In genomic region chr20:36470482-36471062, GRCh38 we compare ENCODE assay signal across 17 cellular contexts.
DNase-seq lines count a peak whose midpoint lies in the region; ATAC-seq and TF ChIP-seq lines count a peak whose summit lies in the region.
"Had no signal": no experiment of that assay in that cellular context is flagged by ENCODE, and none has a peak within 500 bp of the region (broad histone marks: within the 10 kb centered on the region; RNA-seq: fewer than 3 reads in every experiment).

No MANE protein-coding gene starts in this region.

- peaks cover 1% of the 10 kb centered on the region for H3K36me3 Mint-ChIP-seq in activated CD4-positive, alpha-beta T cell treated with anti-CD3 and anti-CD28 coated beads, Interleukin-2, amount 10 ng/mL, durations not matched to agents 7 days and 5 days (ENCODE audit: low read depth)
- H3K36me3 Mint-ChIP-seq in memory B cell = peaks cover 2% of the 10 kb centered on the region

- DNase-seq in activated CD4-positive, alpha-beta T cell treated with anti-CD3 and anti-CD28 coated beads, Interleukin-2, amount 10 ng/mL, durations not matched to agents 7 days and 5 days = no peak
- DNase-seq in activated CD4-positive, alpha-beta T cell treated with anti-CD3 and anti-CD28 coated beads for 48 hours = no peak
- DNase-seq in memory B cell (ENCODE audit: low spot score in 2 of 2) (no peak), transverse colon (no peak), AG08396 (ENCODE audit: low spot score) (no peak), NCI-H2171 (lab: John Stamatoyannopoulos, UW) (no peak)
- no peak for DNase-seq in stimulated activated CD4-positive, alpha-beta T cell treated with anti-CD3 and anti-CD28 coated beads, Interleukin-4, amount 100 ng/mL, for 24 hours
- DNase-seq: activated naive CD4-positive, alpha-beta T cell treated with anti-CD3 and anti-CD28 coated beads for 36 hours; erythroblast; GF-D8; hypothalamus; left ventricle myocardium superior; NCI-H1694; nucleus accumbens had no signal

- H3K4me3 Mint-ChIP-seq in activated CD4-positive, alpha-beta T cell treated with anti-CD3 and anti-CD28 coated beads, Interleukin-2, amount 10 ng/mL, durations not matched to agents 7 days and 5 days = no peak overlapping the region
- peak overlapping the region; percentile 85 for H3K4me3 Mint-ChIP-seq in memory B cell
- H3K4me3 Mint-ChIP-seq: activated naive CD4-positive, alpha-beta T cell treated with anti-CD3 and anti-CD28 coated beads for 36 hours; T-helper 1 cell treated with Interleukin-12 subunit alpha and Interleukin-12 subunit beta and Interleukin-4 antibody, amounts not matched to agents 30 μg/mL and 1 μg/mL, for 36 hours had no signal

- no peak overlapping the region for H3K27ac ChIP-seq in OCI-LY1 (ENCODE audit: low read depth, low read length, poor library complexity, severe bottlenecking)
- peak overlapping the region; percentile 89 to 94 (median 93) for H3K27ac ChIP-seq in transverse colon

- H3K9me3 ChIP-seq in OCI-LY1 (ENCODE audit: low read length) = no peaks in the 10 kb centered on the region
- H3K9me3 ChIP-seq in transverse colon = no peaks in the 10 kb centered on the region

- POLR2A ChIA-PET in activated CD4-positive, alpha-beta T cell treated with anti-CD3 and anti-CD28 coated beads, Interleukin-2, amount 10 ng/mL, durations not matched to agents 7 days and 5 days (lab: Charles Lee) = no interaction called here

- H3K9me2 ChIP-seq in OCI-LY1 (ENCODE audit: low read depth, low read length) = no peaks in the 10 kb centered on the region

- TF ChIP-seq POLR2A in transverse colon (IDR thresholded peaks at IDR 0.05) = no peak

- H2AFZ ChIP-seq in OCI-LY1 (ENCODE audit: low read length) = no peak overlapping the region

- WGBS in transverse colon (ENCODE audit: low coverage in 1 of 2), 2 donors = 32 to 43% methylated on average over 5 to 7 of the region's 7 CpGs

- in situ Hi-C loops in transverse colon (cut with MboI; ENCODE audit: low pct_ligation_motif_present in 1 of 4, low pct_unique_long_range_greater_than_20kb in 1 of 4, low sequenced_read_pairs in 3 of 4) = no loop called here

- peak; percentile 82 for ATAC-seq in memory B cell (ENCODE audit: low read depth)
- ATAC-seq: left ventricle myocardium superior, Panc1 had no signal

- peaks cover 78% of the 10 kb centered on the region for H3K4me1 Mint-ChIP-seq in activated CD4-positive, alpha-beta T cell treated with anti-CD3 and anti-CD28 coated beads, Interleukin-2, amount 10 ng/mL, durations not matched to agents 7 days and 5 days
- peaks cover 66% of the 10 kb centered on the region for H3K4me1 Mint-ChIP-seq in memory B cell

- H3K79me2 ChIP-seq in OCI-LY1 (ENCODE audit: insufficient read depth, low read length) = no peaks in the 10 kb centered on the region

- H3K4me3 ChIP-seq in OCI-LY1 (ENCODE audit: low read depth, low read length, poor library complexity, severe bottlenecking) (no peak overlapping the region), transverse colon (no peak overlapping the region)

- TF ChIP-seq CTCF in OCI-LY1 (IDR thresholded peaks at IDR 0.05; ENCODE audit: low read length) = no peak
- TF ChIP-seq CTCF in transverse colon (IDR thresholded peaks at IDR 0.05) = no peak

- no peaks in the 10 kb centered on the region for H3K9me3 Mint-ChIP-seq in activated CD4-positive, alpha-beta T cell treated with anti-CD3 and anti-CD28 coated beads, Interleukin-2, amount 10 ng/mL, durations not matched to agents 7 days and 5 days
- H3K9me3 Mint-ChIP-seq in memory B cell = no peaks in the 10 kb centered on the region
- H3K9me3 Mint-ChIP-seq: activated naive CD4-positive, alpha-beta T cell treated with anti-CD3 and anti-CD28 coated beads for 36 hours; T-helper 1 cell treated with Interleukin-12 subunit alpha and Interleukin-12 subunit beta and Interleukin-4 antibody, amounts not matched to agents 30 μg/mL and 1 μg/mL, for 36 hours had no signal

- H3K36me3 ChIP-seq in OCI-LY1 (ENCODE audit: insufficient read depth, low read length) (no peaks in the 10 kb centered on the region), transverse colon (no peaks in the 10 kb centered on the region)

- H3K27ac Mint-ChIP-seq in activated CD4-positive, alpha-beta T cell treated with anti-CD3 and anti-CD28 coated beads, Interleukin-2, amount 10 ng/mL, durations not matched to agents 7 days and 5 days = peak overlapping the region; percentile 21
- peak overlapping the region; percentile 97 for H3K27ac Mint-ChIP-seq in memory B cell
- H3K27ac Mint-ChIP-seq: activated naive CD4-positive, alpha-beta T cell treated with anti-CD3 and anti-CD28 coated beads for 36 hours; T-helper 1 cell treated with Interleukin-12 subunit alpha and Interleukin-12 subunit beta and Interleukin-4 antibody, amounts not matched to agents 30 μg/mL and 1 μg/mL, for 36 hours had no signal

- no peaks in the 10 kb centered on the region for H4K20me1 ChIP-seq in OCI-LY1 (ENCODE audit: insufficient read depth, low read length)

- intact Hi-C loops in transverse colon (cut with DNase I; ENCODE audit: low total_unique reads) = no loop called here

- H3K4me2 ChIP-seq in OCI-LY1 (ENCODE audit: low read length) = peak overlapping the region; percentile 20; the same call in 1 of the 2 replicates

- CTCF ChIA-PET in activated CD4-positive, alpha-beta T cell treated with anti-CD3 and anti-CD28 coated beads, Interleukin-2, amount 10 ng/mL, durations not matched to agents 7 days and 5 days (lab: Charles Lee) = interaction anchor here (1.2 to 2.2 kb wide), 2 partner anchors 10 to 31 kb away, joined by 3 to 9 read pairs; no protein-coding TSS in a partner anchor

- H3K4me1 ChIP-seq in OCI-LY1 (ENCODE audit: insufficient read depth, low read length, severe bottlenecking) (peaks cover 38% of the 10 kb centered on the region), transverse colon (peaks cover 61 to 93% (median 88%) of the 10 kb centered on the region in 4 donors)

- no peaks in the 10 kb centered on the region for H3K27me3 Mint-ChIP-seq in activated CD4-positive, alpha-beta T cell treated with anti-CD3 and anti-CD28 coated beads, Interleukin-2, amount 10 ng/mL, durations not matched to agents 7 days and 5 days
- no peaks in the 10 kb centered on the region for H3K27me3 Mint-ChIP-seq in memory B cell

- H3K9ac ChIP-seq in OCI-LY1 (ENCODE audit: low read length) = no peak overlapping the region

- H3K27me3 ChIP-seq in OCI-LY1 (ENCODE audit: insufficient read depth, low read length) = no peaks in the 10 kb centered on the region
- no peaks in the 10 kb centered on the region for H3K27me3 ChIP-seq in transverse colon

- H3F3A ChIP-seq in OCI-LY1 (ENCODE audit: insufficient read depth, low read length) = no peaks in the 10 kb centered on the region

- no peak for TF ChIP-seq EP300 in transverse colon (IDR thresholded peaks at IDR 0.05; ENCODE audit: low read depth)
